ENCODE assay signal across 19 cellular contexts in genomic region chr5:19713740-19714139, GRCh38.
"Had no signal": no experiment of that assay in that cellular context is flagged by ENCODE, and none has a peak within 500 bp of the region (broad histone marks: within the 10 kb centered on the region; RNA-seq: fewer than 3 reads in every experiment).

No MANE protein-coding gene starts in this region.

- H3K36me3 ChIP-seq: colonic mucosa, esophagus muscularis mucosa, heart right ventricle, lower lobe of right lung, sigmoid colon, upper lobe of right lung had no signal

- DNase-seq: activated CD4-positive, alpha-beta T cell treated with anti-CD3 and anti-CD28 coated beads for 48 hours; activated CD4-positive, CD25-positive, alpha-beta regulatory T cell; activated CD8-positive, alpha-beta T cell treated with anti-CD3 and anti-CD28 coated beads, Interleukin-2, amount 10 ng/mL, durations not matched to agents 7 days and 5 days; activated naive CD4-positive, alpha-beta T cell treated with Interleukin-2 at 50 U/mL for 16 hours; activated T-cell treated with anti-CD3 and anti-CD28 coated beads, Interleukin-2, amount 50 U/mL, for 24 hours; body of pancreas; central memory CD4-positive, alpha-beta T cell; colonic mucosa; heart right ventricle; left colon; lower lobe of right lung; natural killer cell; sigmoid colon; stimulated activated naive CD4-positive, alpha-beta T cell; T-helper 1 cell; T-helper 9 cell; upper lobe of right lung had no signal

- H3K4me1 Mint-ChIP-seq: natural killer cell had no signal

- H3K9me3 ChIP-seq: body of pancreas, colonic mucosa, esophagus muscularis mucosa, lower lobe of right lung, sigmoid colon, upper lobe of right lung had no signal

- H3K27me3 ChIP-seq: body of pancreas, colonic mucosa, esophagus muscularis mucosa, heart right ventricle, sigmoid colon, upper lobe of right lung had no signal

- H3K4me1 ChIP-seq: body of pancreas, colonic mucosa, esophagus muscularis mucosa, heart right ventricle, lower lobe of right lung, sigmoid colon, upper lobe of right lung had no signal

- H3K36me3 Mint-ChIP-seq: natural killer cell had no signal

- H3K4me3 ChIP-seq: body of pancreas, colonic mucosa, esophagus muscularis mucosa, heart right ventricle, lower lobe of right lung, sigmoid colon, upper lobe of right lung had no signal

- H3K27ac Mint-ChIP-seq: activated CD8-positive, alpha-beta T cell treated with anti-CD3 and anti-CD28 coated beads, Interleukin-2, amount 10 ng/mL, durations not matched to agents 7 days and 5 days; activated T-cell treated with anti-CD3 and anti-CD28 coated beads, Interleukin-2, amount 50 U/mL, for 24 hours; activated T-helper 2 cell treated with anti-CD3 and anti-CD28 coated beads, Interferon-gamma antibody, Interleukin-2, Interleukin-4, amounts not matched to agents 10 μg/mL and 5 μg/mL and 100 μg/mL, durations not matched to agents 14 hours and 24 hours and 36 hours; natural killer cell had no signal

- H3K27me3 Mint-ChIP-seq: activated T-cell treated with anti-CD3 and anti-CD28 coated beads, Interleukin-2, amount 50 U/mL, for 24 hours had no signal

- H3K4me3 Mint-ChIP-seq: activated CD8-positive, alpha-beta T cell treated with anti-CD3 and anti-CD28 coated beads, Interleukin-2, amount 10 ng/mL, durations not matched to agents 7 days and 5 days; activated T-cell treated with anti-CD3 and anti-CD28 coated beads, Interleukin-2, amount 50 U/mL, for 24 hours; natural killer cell had no signal
